27 cellular contexts compared by ENCODE assay signal in genomic region chr16:13631916-13632315, GRCh38.
"Had no signal": no experiment of that assay in that cellular context is flagged by ENCODE, and none has a peak within 500 bp of the region (broad histone marks: within the 10 kb centered on the region; RNA-seq: fewer than 3 reads in every experiment).

No MANE protein-coding gene starts in this region.

- H3K36me3 Mint-ChIP-seq: activated naive CD4-positive, alpha-beta T cell treated with anti-CD3 and anti-CD28 coated beads, Interleukin-2, amount 10 ng/mL, durations not matched to agents 7 days and 5 days; activated naive CD8-positive, alpha-beta T cell treated with anti-CD3 and anti-CD28 coated beads for 36 hours; T-cell had no signal

- H3K4me3 Mint-ChIP-seq: activated CD4-positive, alpha-beta memory T cell treated with anti-CD3 and anti-CD28 coated beads, Interleukin-2, amount 10 ng/mL, durations not matched to agents 7 days and 5 days; activated CD4-positive, alpha-beta T cell treated with anti-CD3 and anti-CD28 coated beads for 36 hours; activated naive CD4-positive, alpha-beta T cell treated with anti-CD3 and anti-CD28 coated beads, Interleukin-2, amount 10 ng/mL, durations not matched to agents 7 days and 5 days; activated naive CD8-positive, alpha-beta T cell treated with anti-CD3 and anti-CD28 coated beads for 36 hours; activated T-helper 17 cell treated with anti-CD3 and anti-CD28 coated beads, Interleukin-2, amount 50 U/mL, for 72 hours; T-cell had no signal

- H3K27ac Mint-ChIP-seq: activated CD4-positive, alpha-beta memory T cell treated with anti-CD3 and anti-CD28 coated beads, Interleukin-2, amount 10 ng/mL, durations not matched to agents 7 days and 5 days; activated CD4-positive, alpha-beta T cell treated with anti-CD3 and anti-CD28 coated beads for 36 hours; activated naive CD4-positive, alpha-beta T cell treated with anti-CD3 and anti-CD28 coated beads, Interleukin-2, amount 10 ng/mL, durations not matched to agents 7 days and 5 days; activated naive CD8-positive, alpha-beta T cell treated with anti-CD3 and anti-CD28 coated beads for 36 hours; activated T-helper 17 cell treated with anti-CD3 and anti-CD28 coated beads, Interleukin-2, amount 50 U/mL, for 72 hours; T-cell had no signal

- H3K4me1 Mint-ChIP-seq: activated CD4-positive, alpha-beta memory T cell treated with anti-CD3 and anti-CD28 coated beads, Interleukin-2, amount 10 ng/mL, durations not matched to agents 7 days and 5 days; activated CD4-positive, alpha-beta T cell treated with anti-CD3 and anti-CD28 coated beads for 36 hours; activated naive CD4-positive, alpha-beta T cell treated with anti-CD3 and anti-CD28 coated beads, Interleukin-2, amount 10 ng/mL, durations not matched to agents 7 days and 5 days; activated naive CD8-positive, alpha-beta T cell treated with anti-CD3 and anti-CD28 coated beads for 36 hours; activated T-helper 17 cell treated with anti-CD3 and anti-CD28 coated beads, Interleukin-2, amount 50 U/mL, for 72 hours; T-cell had no signal

- H3K27me3 ChIP-seq: brain microvascular endothelial cell, cardiac muscle cell had no signal

- H3K4me3 ChIP-seq: cardiac muscle cell had no signal

- DNase-seq: activated CD4-positive, alpha-beta memory T cell treated with anti-CD3 and anti-CD28 coated beads, Interleukin-2, amount 10 ng/mL, durations not matched to agents 7 days and 5 days; activated CD4-positive, alpha-beta T cell treated with anti-CD3 and anti-CD28 coated beads for 36 hours; activated CD4-positive, alpha-beta T cell treated with anti-CD3 and anti-CD28 coated beads, Interleukin-2, amount 50 U/mL, for 1 hour; activated CD4-positive, CD25-positive, alpha-beta regulatory T cell; activated gamma-delta T cell; activated naive CD4-positive, alpha-beta T cell treated with anti-CD3 and anti-CD28 coated beads, Interleukin-2, amount 10 ng/mL, durations not matched to agents 7 days and 5 days; activated naive CD8-positive, alpha-beta T cell treated with anti-CD3 and anti-CD28 coated beads for 36 hours; activated T-cell treated with anti-CD3 and anti-CD28 coated beads for 4 hours; activated T-cell treated with anti-CD3 and anti-CD28 coated beads, Interleukin-2, amount 50 U/mL, for 48 hours; brain microvascular endothelial cell; Karpas-422; MM.1S; NCI-H1105; NCI-H1436; NCI-H1694 treated with DMSO at 0.1 percent for 48 hours; NCI-H2029 treated with DMSO at 0.1 percent for 48 hours; NCI-H345; NCI-H510A; NCI-H526 treated with DMSO at 0.1 percent for 48 hours; NCI-H82; PC-3; SHP77 treated with DMSO at 0.1 percent for 48 hours; T-cell; T-helper 2 cell; T1000 had no signal

- ATAC-seq: activated CD4-positive, alpha-beta T cell treated with anti-CD3 and anti-CD28 coated beads for 36 hours; activated T-helper 17 cell treated with anti-CD3 and anti-CD28 coated beads, Interleukin-2, amount 50 U/mL, for 72 hours; PC-3; T-cell had no signal

- H3K36me3 ChIP-seq: brain microvascular endothelial cell, cardiac muscle cell had no signal

- H3K27ac ChIP-seq: brain microvascular endothelial cell, cardiac muscle cell had no signal

- H3K27me3 Mint-ChIP-seq: activated CD4-positive, alpha-beta memory T cell treated with anti-CD3 and anti-CD28 coated beads, Interleukin-2, amount 10 ng/mL, durations not matched to agents 7 days and 5 days; activated naive CD4-positive, alpha-beta T cell treated with anti-CD3 and anti-CD28 coated beads, Interleukin-2, amount 10 ng/mL, durations not matched to agents 7 days and 5 days; T-cell had no signal
